Comparison of ENCODE assay signal across 28 cellular contexts in genomic region chr20:22274330-22274729, GRCh38.
"Had no signal": no experiment of that assay in that cellular context is flagged by ENCODE, and none has a peak within 500 bp of the region (broad histone marks: within the 10 kb centered on the region; RNA-seq: fewer than 3 reads in every experiment).

No MANE protein-coding gene starts in this region.

- FAIRE-seq: astrocyte, bronchial epithelial cell had no signal

- DNase-seq: activated B cell treated with CpG ODN at 0.5 μM for 24 hours; activated CD4-positive, alpha-beta T cell treated with anti-CD3 and anti-CD28 coated beads for 48 hours; activated CD4-positive, alpha-beta T cell treated with anti-CD3 and anti-CD28 coated beads, Interleukin-2, amount 50 U/mL, for 1 hour; activated CD4-positive, alpha-beta T cell treated with anti-CD3 and anti-CD28 coated beads, Interleukin-2, amount 50 U/mL, for 48 hours; activated CD8-positive, alpha-beta memory T cell treated with anti-CD3 and anti-CD28 coated beads for 24 hours; activated CD8-positive, alpha-beta T cell treated with anti-CD3 and anti-CD28 coated beads for 36 hours; activated effector memory CD4-positive, alpha-beta T cell treated with Interleukin-2 at 50 U/mL for 16 hours; activated gamma-delta T cell treated with Interleukin-2 at 50 U/mL for 16 hours; activated naive CD4-positive, alpha-beta T cell treated with anti-CD3 and anti-CD28 coated beads, Interleukin-2, amount 50 U/mL, for 16 hours; activated naive CD4-positive, alpha-beta T cell treated with Interleukin-2 at 50 U/mL for 16 hours; activated T-cell treated with anti-CD3 and anti-CD28 coated beads, Interleukin-2, amount 50 U/mL, for 4 hours; amniotic stem cell; anterior cingulate cortex; brain microvascular endothelial cell; dorsolateral prefrontal cortex; effector memory CD4-positive, alpha-beta T cell; endodermal cell; foreskin fibroblast; heart right ventricle; T-helper 9 cell; WERI-Rb-1 had no signal

- H3K27ac ChIP-seq: brain microvascular endothelial cell, coronary artery, dorsolateral prefrontal cortex, gastroesophageal sphincter, heart right ventricle, WERI-Rb-1 had no signal

- H3K4me1 ChIP-seq: gastroesophageal sphincter, heart right ventricle had no signal

- H3K4me3 ChIP-seq: coronary artery, dorsolateral prefrontal cortex, gastroesophageal sphincter, heart right ventricle had no signal

- H3K36me3 ChIP-seq: brain microvascular endothelial cell, gastroesophageal sphincter, heart right ventricle, WERI-Rb-1 had no signal

- ATAC-seq: activated CD4-positive, CD25-positive, alpha-beta regulatory T cell treated with anti-CD3 and anti-CD28 coated beads, Interleukin-2, amount 50 U/mL, for 24 hours; activated CD8-positive, alpha-beta T cell treated with anti-CD3 and anti-CD28 coated beads for 36 hours; activated T-cell treated with anti-CD3 and anti-CD28 coated beads, Interleukin-2, amount 50 U/mL, for 4 hours; activated T-helper 17 cell treated with anti-CD3 and anti-CD28 coated beads, Interleukin-2, amount 50 U/mL, for 72 hours; esophagus mucosa; gastroesophageal sphincter; heart right ventricle had no signal

- H3K9me3 ChIP-seq: gastroesophageal sphincter had no signal

- H3K27me3 ChIP-seq: brain microvascular endothelial cell had no signal
